Comparison of ENCODE assay signal across 14 cellular contexts in the genomic region with DNA sequence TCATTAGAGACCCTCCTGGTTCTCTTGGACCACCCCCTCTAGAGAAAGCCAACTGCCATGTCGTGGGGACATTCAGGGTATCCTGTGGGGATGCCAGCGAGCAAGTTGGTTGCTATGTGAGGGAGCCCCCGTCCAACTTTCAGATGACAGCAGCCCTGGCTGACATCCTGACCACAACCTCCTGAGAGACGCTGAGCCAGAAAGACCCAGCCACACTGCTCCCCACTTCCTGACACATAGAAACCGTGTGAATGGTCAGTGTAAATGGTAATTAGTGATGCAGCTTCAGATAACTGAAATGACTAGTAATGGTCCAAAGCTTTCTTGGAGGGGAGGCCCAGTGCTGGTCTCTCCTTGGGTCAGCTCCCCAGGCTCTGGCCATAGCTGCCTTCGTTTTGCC. TPM values are rescaled to one million over a fixed set of nuclear protein-coding genes. Genes with fewer than 3 reads are reported as not detected.
DNase-seq lines count a peak whose midpoint lies in the region; ATAC-seq and TF ChIP-seq lines count a peak whose summit lies in the region.
"Had no signal": no experiment of that assay in that cellular context is flagged by ENCODE, and none has a peak within 500 bp of the region (broad histone marks: within the 10 kb centered on the region; RNA-seq: fewer than 3 reads in every experiment).

No MANE protein-coding gene starts in this region.

- H3K79me2 ChIP-seq in SK-N-SH (ENCODE audit: insufficient read depth), result no peaks in the 10 kb centered on the region

- TF ChIP-seq EP300 in SK-N-SH (IDR thresholded peaks at IDR 0.05; ENCODE audit: borderline replicate concordance in 1 of 2, low read depth in 1 of 2, low read length in 1 of 2), result no peak

- no peak overlapping the region for H3K4me2 ChIP-seq in SK-N-SH

- no peaks in the 10 kb centered on the region for H4K20me1 ChIP-seq in SK-N-SH (ENCODE audit: insufficient read depth)

- peaks cover 6% of the 10 kb centered on the region; the same call in 1 of the 2 replicates for H3K27me3 ChIP-seq in SK-N-SH (ENCODE audit: insufficient read depth)

- H3F3A ChIP-seq in SK-N-SH (replicated peaks; ENCODE audit: insufficient read depth), result no peaks in the 10 kb centered on the region

- H2AFZ ChIP-seq in SK-N-SH (ENCODE audit: low read depth), result no peak overlapping the region

- no peaks in the 10 kb centered on the region for H3K4me1 ChIP-seq in SK-N-SH (ENCODE audit: control insufficient read depth in 1 of 2, insufficient read depth in 2 of 2, low read depth in 1 of 2, low read length in 1 of 2)
- H3K4me1 ChIP-seq: colonic mucosa had no signal

- H3K4me3 ChIP-seq in GM12865 (ENCODE audit: low read depth, low read length) (no peak overlapping the region), SK-N-SH (ENCODE audit: low read depth in 2 of 2, low read length in 1 of 2) (no peak overlapping the region)
- H3K4me3 ChIP-seq: colonic mucosa, mucosa of descending colon had no signal

- no peaks in the 10 kb centered on the region for H3K9me3 ChIP-seq in SK-N-SH
- H3K9me3 ChIP-seq: colonic mucosa, mucosa of descending colon had no signal

- no peaks in the 10 kb centered on the region for H3K36me3 ChIP-seq in SK-N-SH (replicated peaks in 1 of 2; ENCODE audit: control insufficient read depth in 1 of 2, insufficient read depth in 2 of 2, low read length in 1 of 2)
- H3K36me3 ChIP-seq: colonic mucosa had no signal

- peak overlapping the region; percentile 78 for H3K27ac ChIP-seq in angular gyrus (ENCODE audit: low read depth, low read length)
- H3K27ac ChIP-seq in SK-N-SH (ENCODE audit: low read depth in 2 of 2, low read length in 1 of 2), result no peak overlapping the region
- H3K27ac ChIP-seq: colonic mucosa had no signal

- TF ChIP-seq RAD21 in SK-N-SH (IDR thresholded peaks at IDR 0.05; ENCODE audit: low read length), result no peak

- no peak overlapping the region for H3K9ac ChIP-seq in SK-N-SH

- WGBS in SK-N-SH (ENCODE audit: low lambda C conversion rate), result 24% methylated on average over 5 of the region's 6 CpGs

- ATAC-seq in GM19372 (IDR thresholded peaks at IDR 0.05; ENCODE audit: low read depth, unreplicated experiment) (peak; percentile 70), HG03135 (IDR thresholded peaks at IDR 0.05; ENCODE audit: unreplicated experiment) (peak; percentile 60), esophagus mucosa (no peak)

- no peaks in the 10 kb centered on the region for H3K9me2 ChIP-seq in SK-N-SH

- DNase-seq in GM12865 (ENCODE audit: low read depth), result peak; percentile 66
- DNase-seq in SK-N-SH, result no peak
- DNase-seq in SK-N-DZ (ENCODE audit: low spot score), result no peak
- DNase-seq in activated CD4-positive, alpha-beta T cell treated with anti-CD3 and anti-CD28 coated beads for 48 hours, result no peak
- DNase-seq: activated CD4-positive, alpha-beta T cell treated with anti-CD3 and anti-CD28 coated beads, Interleukin-2, amount 50 U/mL, for 48 hours; colonic mucosa; mucosa of descending colon; NCI-H1417; retina had no signal

- POLR2A ChIA-PET in SK-N-SH (lab: Yijun Ruan, JAX), result no interaction called here

- CTCF ChIA-PET in SK-N-SH (lab: Yijun Ruan, JAX), result interaction anchor here (0.7 to 5.0 kb wide), 3 partner anchors 20 to 976 kb away, joined by 3 to 20 read pairs (median 4); no protein-coding TSS in a partner anchor

- TF ChIP-seq CTCF in GM12865 (IDR thresholded peaks at IDR 0.05; ENCODE audit: insufficient read depth, low read depth, low read length, missing control alignments), result no peak
- no peak for TF ChIP-seq CTCF in SK-N-SH (IDR thresholded peaks at IDR 0.05)

TF ChIP-seq in SK-N-SH, 30 proteins besides CTCF, POLR2A, EP300 and RAD21:
- no peak for TF ChIP-seq YY1 (IDR thresholded peaks at IDR 0.05; ENCODE audit: low read depth)
- no peak for TF ChIP-seq EZH2phosphoT487 (IDR thresholded peaks at IDR 0.05; ENCODE audit: borderline replicate concordance, low read depth)
- TF ChIP-seq, protein P1, sequence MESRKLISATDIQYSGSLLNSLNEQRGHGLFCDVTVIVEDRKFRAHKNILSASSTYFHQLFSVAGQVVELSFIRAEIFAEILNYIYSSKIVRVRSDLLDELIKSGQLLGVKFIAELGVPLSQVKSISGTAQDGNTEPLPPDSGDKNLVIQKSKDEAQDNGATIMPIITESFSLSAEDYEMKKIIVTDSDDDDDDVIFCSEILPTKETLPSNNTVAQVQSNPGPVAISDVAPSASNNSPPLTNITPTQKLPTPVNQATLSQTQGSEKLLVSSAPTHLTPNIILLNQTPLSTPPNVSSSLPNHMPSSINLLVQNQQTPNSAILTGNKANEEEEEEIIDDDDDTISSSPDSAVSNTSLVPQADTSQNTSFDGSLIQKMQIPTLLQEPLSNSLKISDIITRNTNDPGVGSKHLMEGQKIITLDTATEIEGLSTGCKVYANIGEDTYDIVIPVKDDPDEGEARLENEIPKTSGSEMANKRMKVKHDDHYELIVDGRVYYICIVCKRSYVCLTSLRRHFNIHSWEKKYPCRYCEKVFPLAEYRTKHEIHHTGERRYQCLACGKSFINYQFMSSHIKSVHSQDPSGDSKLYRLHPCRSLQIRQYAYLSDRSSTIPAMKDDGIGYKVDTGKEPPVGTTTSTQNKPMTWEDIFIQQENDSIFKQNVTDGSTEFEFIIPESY (IDR thresholded peaks at IDR 0.05; ENCODE audit: borderline replicate concordance, low read depth), result no peak
- no peak for TF ChIP-seq NFIC (IDR thresholded peaks at IDR 0.05; ENCODE audit: borderline replicate concordance)
- no peak for TF ChIP-seq SMC3 (IDR thresholded peaks at IDR 0.05; ENCODE audit: low read depth, low read length)
- TF ChIP-seq SIN3A (IDR thresholded peaks at IDR 0.05; ENCODE audit: borderline replicate concordance, low read depth, low read length), result no peak
- TF ChIP-seq FOXJ3 (CRISPR knock-in tag; IDR thresholded peaks at IDR 0.05), result no peak
- no peak for TF ChIP-seq JUND (IDR thresholded peaks at IDR 0.05)
- no peak for TF ChIP-seq POLR2AphosphoS5 (IDR thresholded peaks at IDR 0.05; ENCODE audit: low read depth, low read length)
- TF ChIP-seq, protein P2, sequence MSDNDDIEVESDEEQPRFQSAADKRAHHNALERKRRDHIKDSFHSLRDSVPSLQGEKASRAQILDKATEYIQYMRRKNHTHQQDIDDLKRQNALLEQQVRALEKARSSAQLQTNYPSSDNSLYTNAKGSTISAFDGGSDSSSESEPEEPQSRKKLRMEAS (IDR thresholded peaks at IDR 0.05; ENCODE audit: low read depth), result no peak
- no peak for TF ChIP-seq GATA2 (CRISPR knock-in tag; IDR thresholded peaks at IDR 0.05)
- no peak for TF ChIP-seq FOSL2 (IDR thresholded peaks at IDR 0.05; ENCODE audit: borderline replicate concordance, low read depth)
TF ChIP-seq in SK-N-SH: peak in this region for 0.

RNA-seq across cellular contexts. Expression of a gene that starts 10.8 kb away (rescaled TPM):
- polyA plus RNA-seq in SK-N-SH (2012; rRNA removed), result 1.1 and 1.5 TPM in 2 replicates
- polyA plus RNA-seq in SK-N-SH (2012; cell fraction: cytosol; rRNA removed), result 0.76 and 1.2 TPM in 2 replicates
- 1.2 and 1.4 TPM in 2 replicates for polyA plus RNA-seq in SK-N-SH (2012; cell fraction: nucleus; rRNA removed)
- polyA plus RNA-seq in SK-N-DZ (2014; cell fraction: cytosol; rRNA removed), result 2.7 and 3.1 TPM in 2 replicates
- 1.1 and 1.3 TPM in 2 replicates for polyA plus RNA-seq in SK-N-DZ (2014; cell fraction: nucleus; rRNA removed)
- total RNA-seq in esophagus mucosa, result 0.84 TPM
- total RNA-seq: activated naive CD4-positive, alpha-beta T cell treated with anti-CD3 and anti-CD28 coated beads, Interleukin-2, amount 50 U/mL, for 72 hours had no signal
